In genomic region chr9:36458430-36458915, GRCh38 we compare ENCODE assay signal across 8 cellular contexts. TPM values are rescaled to one million over a fixed set of nuclear protein-coding genes. Genes with fewer than 3 reads are reported as not detected.
DNase-seq lines count a peak whose midpoint lies in the region; ATAC-seq, FAIRE-seq and TF ChIP-seq lines count a peak whose summit lies in the region.
"Not testable (repeated sequence)": the region's sequence is repeated elsewhere in the genome, so short reads cannot be mapped to it uniquely, and the experiment has no call there.

No MANE protein-coding gene starts in this region.

- peak; percentile 82 for FAIRE-seq in GM19239 (lab: Jason Lieb, UNC)

- peaks cover 40% of the 10 kb centered on the region for H3K4me1 ChIP-seq in BLaER1
- H3K4me1 ChIP-seq in Peyer's patch: not testable (repeated sequence)

- peaks cover 43% of the 10 kb centered on the region for H3K4me1 Mint-ChIP-seq in activated CD8-positive, alpha-beta T cell treated with anti-CD3 and anti-CD28 coated beads for 36 hours (ENCODE audit: low read depth)
- peaks cover 50% of the 10 kb centered on the region for H3K4me1 Mint-ChIP-seq in activated naive CD4-positive, alpha-beta T cell treated with anti-CD3 and anti-CD28 coated beads for 36 hours (ENCODE audit: low read depth)
- peaks cover 34 to 54% of the 10 kb centered on the region in 2 donors for H3K4me1 Mint-ChIP-seq in natural killer cell treated with Interleukin-12 subunit alpha and Interleukin-12 subunit beta and Interleukin-15 and Interleukin-18, amount 100 ng/mL, for 72 hours (ENCODE audit: low read depth in 2 of 2)

- H4K20me1 ChIP-seq in BLaER1: peaks cover 100% of the 10 kb centered on the region

- peaks cover 11% of the 10 kb centered on the region for H3K36me3 Mint-ChIP-seq in activated CD8-positive, alpha-beta T cell treated with anti-CD3 and anti-CD28 coated beads for 36 hours (ENCODE audit: low read depth)
- H3K36me3 Mint-ChIP-seq in activated naive CD4-positive, alpha-beta T cell treated with anti-CD3 and anti-CD28 coated beads for 36 hours (ENCODE audit: low read depth); natural killer cell treated with Interleukin-12 subunit alpha and Interleukin-12 subunit beta and Interleukin-15 and Interleukin-18, amount 100 ng/mL, for 72 hours: not testable (repeated sequence)

- TF ChIP-seq CTCF in Peyer's patch (IDR thresholded peaks at IDR 0.05); activated CD8-positive, alpha-beta T cell treated with anti-CD3 and anti-CD28 coated beads for 36 hours (IDR thresholded peaks at IDR 0.05): not testable (repeated sequence)

- DNase-seq in GM19239 (ENCODE audit: insufficient read length, low spot score): not testable (repeated sequence)
- peak in 2 of 3 donors; percentile 82 to 91 for DNase-seq in Peyer's patch
- DNase-seq in activated CD8-positive, alpha-beta T cell treated with anti-CD3 and anti-CD28 coated beads for 36 hours: peak; percentile 93
- DNase-seq in activated naive CD4-positive, alpha-beta T cell treated with anti-CD3 and anti-CD28 coated beads for 36 hours: peak; percentile 84
- peak; percentile 88 for DNase-seq in natural killer cell treated with Interleukin-12 subunit alpha and Interleukin-12 subunit beta and Interleukin-15 and Interleukin-18, amount 100 ng/mL, for 72 hours (ENCODE audit: low spot score)
- DNase-seq in stimulated activated CD8-positive, alpha-beta memory T cell treated with anti-CD3 and anti-CD28 coated beads, Interleukin-15, amount 100 ng/mL, for 4 hours (ENCODE audit: low read depth in 2 of 2): peak; percentile 17 to 24

- TF ChIP-seq POLR2A in Peyer's patch (IDR thresholded peaks at IDR 0.05): not testable (repeated sequence)

- intact Hi-C loops in activated CD8-positive, alpha-beta T cell treated with anti-CD3 and anti-CD28 coated beads for 36 hours (cut with micrococcal nuclease): loop anchor here (5.0 kb wide), 1 partner anchor 34 kb away; no protein-coding TSS in a partner anchor
- intact Hi-C loops in activated naive CD4-positive, alpha-beta T cell treated with anti-CD3 and anti-CD28 coated beads for 36 hours (cut with micrococcal nuclease): loop anchor here (1.0 kb wide), 3 partner anchors 13 to 35 kb away; no protein-coding TSS in a partner anchor

- CTCF ChIA-PET in activated CD8-positive, alpha-beta T cell treated with anti-CD3 and anti-CD28 coated beads for 36 hours (lab: Charles Lee): interaction anchor here (0.6 to 7.4 kb wide), 4 partner anchors 9 to 270 kb away, joined by 3 to 34 read pairs (median 6); no protein-coding TSS in a partner anchor
- CTCF ChIA-PET in activated naive CD4-positive, alpha-beta T cell treated with anti-CD3 and anti-CD28 coated beads for 36 hours (lab: Charles Lee): interaction anchor here (0.8 to 2.2 kb wide), 5 partner anchors 9 to 250 kb away, joined by 3 to 8 read pairs (median 4); no protein-coding TSS in a partner anchor

- H3K27ac ChIP-seq in BLaER1: not testable (repeated sequence)
- peak overlapping the region in 2 of 4 donors; percentile 44 to 64 for H3K27ac ChIP-seq in Peyer's patch

- ATAC-seq in HG03045 (IDR thresholded peaks at IDR 0.05; ENCODE audit: unreplicated experiment): peak; percentile 60
- ATAC-seq in activated CD8-positive, alpha-beta T cell treated with anti-CD3 and anti-CD28 coated beads for 36 hours: peak; percentile 65
- peak; percentile 91 for ATAC-seq in natural killer cell treated with Interleukin-12 subunit alpha and Interleukin-12 subunit beta and Interleukin-15 and Interleukin-18, amount 100 ng/mL, for 72 hours

- peaks cover 25% of the 10 kb centered on the region; the same call in 1 of the 2 replicates for H3K36me3 ChIP-seq in BLaER1
- H3K36me3 ChIP-seq in Peyer's patch: not testable (repeated sequence)

- not testable (repeated sequence) for H3K4me3 ChIP-seq in BLaER1
- peak overlapping the region in 1 of 4 donors; percentile 24 for H3K4me3 ChIP-seq in Peyer's patch

- H3K27me3 ChIP-seq in BLaER1, Peyer's patch: not testable (repeated sequence)

- peak overlapping the region; percentile 85 for H3K27ac Mint-ChIP-seq in activated CD8-positive, alpha-beta T cell treated with anti-CD3 and anti-CD28 coated beads for 36 hours
- peak overlapping the region; percentile 72 for H3K27ac Mint-ChIP-seq in activated naive CD4-positive, alpha-beta T cell treated with anti-CD3 and anti-CD28 coated beads for 36 hours
- peak overlapping the region; percentile 73 to 85 for H3K27ac Mint-ChIP-seq in natural killer cell treated with Interleukin-12 subunit alpha and Interleukin-12 subunit beta and Interleukin-15 and Interleukin-18, amount 100 ng/mL, for 72 hours

- not testable (repeated sequence) for H3K27me3 Mint-ChIP-seq in activated CD8-positive, alpha-beta T cell treated with anti-CD3 and anti-CD28 coated beads for 36 hours; activated naive CD4-positive, alpha-beta T cell treated with anti-CD3 and anti-CD28 coated beads for 36 hours (ENCODE audit: low read depth); natural killer cell treated with Interleukin-12 subunit alpha and Interleukin-12 subunit beta and Interleukin-15 and Interleukin-18, amount 100 ng/mL, for 72 hours

- H3K4me2 ChIP-seq in BLaER1: peak overlapping the region; percentile 78

- peak overlapping the region; percentile 65 for H3K4me3 Mint-ChIP-seq in activated CD8-positive, alpha-beta T cell treated with anti-CD3 and anti-CD28 coated beads for 36 hours
- peak overlapping the region; percentile 60 for H3K4me3 Mint-ChIP-seq in activated naive CD4-positive, alpha-beta T cell treated with anti-CD3 and anti-CD28 coated beads for 36 hours
- H3K4me3 Mint-ChIP-seq in natural killer cell treated with Interleukin-12 subunit alpha and Interleukin-12 subunit beta and Interleukin-15 and Interleukin-18, amount 100 ng/mL, for 72 hours: peak overlapping the region; percentile 67

- POLR2A ChIA-PET in activated CD8-positive, alpha-beta T cell treated with anti-CD3 and anti-CD28 coated beads for 36 hours (lab: Charles Lee): interaction anchor here (0.6 to 1.6 kb wide), 5 partner anchors 9 to 51 kb away, joined by 3 to 5 read pairs (median 4); no protein-coding TSS in a partner anchor

- not testable (repeated sequence) for H3K9ac ChIP-seq in BLaER1

- H3K9me3 ChIP-seq in BLaER1, Peyer's patch: not testable (repeated sequence)

- H3K9me3 Mint-ChIP-seq in activated CD8-positive, alpha-beta T cell treated with anti-CD3 and anti-CD28 coated beads for 36 hours; activated naive CD4-positive, alpha-beta T cell treated with anti-CD3 and anti-CD28 coated beads for 36 hours; natural killer cell treated with Interleukin-12 subunit alpha and Interleukin-12 subunit beta and Interleukin-15 and Interleukin-18, amount 100 ng/mL, for 72 hours: not testable (repeated sequence)

RNA-seq across cellular contexts. Expression of gene RNF38, which starts 58.4 kb away (rescaled TPM):
- total RNA-seq in Peyer's patch: 10 to 100 TPM; 16.5 to 23.9 (median 20.6) TPM
- 10 to 100 TPM; 33.7 to 36.4 TPM for total RNA-seq in activated CD8-positive, alpha-beta T cell treated with anti-CD3 and anti-CD28 coated beads for 36 hours
- 10 to 100 TPM; 22.1 to 22.9 TPM for total RNA-seq in activated naive CD4-positive, alpha-beta T cell treated with anti-CD3 and anti-CD28 coated beads for 36 hours
- 10 to 100 TPM; 43.9 to 56.9 TPM for total RNA-seq in natural killer cell treated with Interleukin-12 subunit alpha and Interleukin-12 subunit beta and Interleukin-15 and Interleukin-18, amount 100 ng/mL, for 72 hours
